8 cellular contexts compared by ENCODE assay signal in genomic region chr4:94127707-94128328, GRCh38.
DNase-seq lines count a peak whose midpoint lies in the region; ATAC-seq and FAIRE-seq lines count a peak whose summit lies in the region.

No MANE protein-coding gene starts in this region.

- intact Hi-C loops in activated CD4-positive, alpha-beta T cell treated with anti-CD3 and anti-CD28 coated beads, Interleukin-2, amount 10 ng/mL, durations not matched to agents 24 days and 14 days (cut with micrococcal nuclease): loop anchor here (5.0 kb wide), 1 partner anchor 336 kb away; no protein-coding TSS in a partner anchor

- no peak overlapping the region for H3K27ac Mint-ChIP-seq in stimulated activated memory B cell treated with anti-CD40 and anti-IgM and Interleukin-4, amounts not matched to agents 10 μg/mL and 1 μg/mL and 100 μg/mL, for 72 hours
- no peak overlapping the region for H3K27ac Mint-ChIP-seq in activated CD4-positive, alpha-beta T cell treated with anti-CD3 and anti-CD28 coated beads, Interleukin-2, amount 10 ng/mL, durations not matched to agents 24 days and 14 days

- no peaks in the 10 kb centered on the region for H3K27me3 Mint-ChIP-seq in stimulated activated memory B cell treated with anti-CD40 and anti-IgM and Interleukin-4, amounts not matched to agents 10 μg/mL and 1 μg/mL and 100 μg/mL, for 72 hours
- peaks cover 2% of the 10 kb centered on the region for H3K27me3 Mint-ChIP-seq in activated CD4-positive, alpha-beta T cell treated with anti-CD3 and anti-CD28 coated beads, Interleukin-2, amount 10 ng/mL, durations not matched to agents 24 days and 14 days

- DNase-seq in Caki2 (ENCODE audit: low read depth) (peak; percentile 4), GM19239 (ENCODE audit: insufficient read length, low spot score) (no peak), SW 1271 (lab: John Stamatoyannopoulos, UW) (peak; percentile 3 to 19), inferior parietal cortex (ENCODE audit: extremely low spot score) (peak; percentile 7)
- no peak for DNase-seq in activated effector memory CD4-positive, alpha-beta T cell treated with anti-CD3 and anti-CD28 coated beads, Interleukin-2, amount 50 U/mL, for 16 hours
- DNase-seq in activated CD4-positive, alpha-beta T cell treated with anti-CD3 and anti-CD28 coated beads, Interleukin-2, amount 10 ng/mL, durations not matched to agents 24 days and 14 days: no peak

- peaks cover 3% of the 10 kb centered on the region for H3K9me3 Mint-ChIP-seq in stimulated activated memory B cell treated with anti-CD40 and anti-IgM and Interleukin-4, amounts not matched to agents 10 μg/mL and 1 μg/mL and 100 μg/mL, for 72 hours
- no peaks in the 10 kb centered on the region for H3K9me3 Mint-ChIP-seq in activated CD4-positive, alpha-beta T cell treated with anti-CD3 and anti-CD28 coated beads, Interleukin-2, amount 10 ng/mL, durations not matched to agents 24 days and 14 days

- no peak overlapping the region for H3K4me3 Mint-ChIP-seq in stimulated activated memory B cell treated with anti-CD40 and anti-IgM and Interleukin-4, amounts not matched to agents 10 μg/mL and 1 μg/mL and 100 μg/mL, for 72 hours
- H3K4me3 Mint-ChIP-seq in activated CD4-positive, alpha-beta T cell treated with anti-CD3 and anti-CD28 coated beads, Interleukin-2, amount 10 ng/mL, durations not matched to agents 24 days and 14 days: no peak overlapping the region

- H3K4me1 Mint-ChIP-seq in stimulated activated memory B cell treated with anti-CD40 and anti-IgM and Interleukin-4, amounts not matched to agents 10 μg/mL and 1 μg/mL and 100 μg/mL, for 72 hours: no peaks in the 10 kb centered on the region
- H3K4me1 Mint-ChIP-seq in activated CD4-positive, alpha-beta T cell treated with anti-CD3 and anti-CD28 coated beads, Interleukin-2, amount 10 ng/mL, durations not matched to agents 24 days and 14 days: no peaks in the 10 kb centered on the region

- peak; percentile 78 for ATAC-seq in HG03520 (IDR thresholded peaks at IDR 0.05; ENCODE audit: unreplicated experiment)
- no peak for ATAC-seq in stimulated activated memory B cell treated with anti-CD40 and anti-IgM and Interleukin-4, amounts not matched to agents 10 μg/mL and 1 μg/mL and 100 μg/mL, for 72 hours

- in situ Hi-C loops in Caki2 (cut with HindIII; ENCODE audit: low pct_unique_long_range_greater_than_20kb, low sequenced_read_pairs): no loop called here

- no peaks in the 10 kb centered on the region for H3K36me3 Mint-ChIP-seq in stimulated activated memory B cell treated with anti-CD40 and anti-IgM and Interleukin-4, amounts not matched to agents 10 μg/mL and 1 μg/mL and 100 μg/mL, for 72 hours
- H3K36me3 Mint-ChIP-seq in activated CD4-positive, alpha-beta T cell treated with anti-CD3 and anti-CD28 coated beads, Interleukin-2, amount 10 ng/mL, durations not matched to agents 24 days and 14 days (ENCODE audit: low read depth): no peaks in the 10 kb centered on the region

- peak; percentile 23 for FAIRE-seq in GM19239 (lab: Jason Lieb, UNC)

Comparison
In these comparisons a context has a peak if more than half of its experiments do, and no peak if none do; other contexts are left out.
1. DNase-seq: peak in Caki2 (single experiment), SW 1271 (2 of 2) and inferior parietal cortex (single experiment); none in GM19239 (single experiment), activated effector memory CD4-positive, alpha-beta T cell treated with anti-CD3 and anti-CD28 coated beads, Interleukin-2, amount 50 U/mL, for 16 hours (single experiment) and activated CD4-positive, alpha-beta T cell treated with anti-CD3 and anti-CD28 coated beads, Interleukin-2, amount 10 ng/mL, durations not matched to agents 24 days and 14 days (single experiment).